8 cellular contexts compared by ENCODE assay signal in the genomic region with DNA sequence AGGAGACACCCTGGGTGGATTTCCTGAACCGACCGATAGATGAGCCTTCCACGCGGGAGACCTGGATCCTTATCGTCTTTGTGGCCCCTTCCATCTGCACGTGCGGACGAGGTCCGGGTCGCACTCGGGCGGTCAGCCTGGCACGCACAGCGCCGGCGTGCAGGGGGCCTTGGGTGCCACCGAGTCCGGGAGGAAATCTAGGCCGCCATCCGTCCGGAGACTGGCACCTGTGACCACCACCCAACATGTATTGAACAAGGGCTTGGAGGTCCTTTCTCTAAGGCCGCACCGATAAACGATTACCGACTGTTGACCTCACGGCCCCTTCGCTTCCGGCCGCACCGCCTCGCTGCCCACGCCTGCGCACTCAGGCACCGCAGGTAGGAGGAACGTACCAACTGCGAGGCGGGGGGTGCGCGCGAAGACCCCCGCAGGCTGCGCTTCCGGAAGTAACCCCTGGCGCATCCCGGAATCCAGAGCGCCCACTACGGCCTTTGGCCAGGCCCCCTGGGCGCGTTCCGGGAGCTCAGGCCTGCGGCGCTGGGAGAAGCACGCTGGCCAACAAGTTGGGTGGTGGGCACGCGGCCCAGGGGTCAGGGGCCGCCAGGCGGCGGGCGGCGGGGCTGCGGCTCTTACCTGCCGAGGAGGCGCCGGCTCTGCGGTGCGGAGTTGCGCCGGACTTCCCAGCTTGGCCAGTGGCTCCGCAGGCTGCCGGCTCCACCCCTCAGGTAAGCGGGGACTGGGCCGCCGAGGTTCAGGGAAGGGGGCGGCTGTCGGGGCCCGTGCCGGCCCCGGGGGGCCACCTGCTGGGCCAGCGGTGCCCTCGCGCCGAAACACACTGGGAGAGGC. TPM values are rescaled to one million over a fixed set of nuclear protein-coding genes. Genes with fewer than 3 reads are reported as not detected.
A peak's percentile ranks its signal among the peaks of the same experiment; 100 is the strongest.
DNase-seq lines count a peak whose midpoint lies in the region; ATAC-seq and TF ChIP-seq lines count a peak whose summit lies in the region.

ACTR3C (minus strand) TSS at position 713 of the 849 bp plus-strand sequence. CDS start 28,249 bp downstream, outside the sequence.
A gene with protein sequence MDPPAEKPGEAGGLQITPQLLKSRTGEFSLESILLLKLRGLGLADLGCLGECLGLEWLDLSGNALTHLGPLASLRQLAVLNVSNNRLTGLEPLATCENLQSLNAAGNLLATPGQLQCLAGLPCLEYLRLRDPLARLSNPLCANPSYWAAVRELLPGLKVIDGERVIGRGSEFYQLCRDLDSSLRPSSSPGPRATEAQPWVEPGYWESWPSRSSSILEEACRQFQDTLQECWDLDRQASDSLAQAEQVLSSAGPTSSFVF (plus strand): TSS at position 523 of the 849 bp plus-strand sequence. CDS start 13,507 bp downstream, outside the sequence.

- TF ChIP-seq POLR2A in suprapubic skin (IDR thresholded peaks at IDR 0.05): no peak

- ATAC-seq in GM19043 (IDR thresholded peaks at IDR 0.05; ENCODE audit: low read depth, unreplicated experiment) (peak; percentile 54), HG03354 (IDR thresholded peaks at IDR 0.05; ENCODE audit: poor library complexity, severe bottlenecking, unreplicated experiment) (peak; percentile 72)

- H3K27ac Mint-ChIP-seq in neural crest cell (ENCODE audit: unreplicated experiment): peak within 1 kb of the TSS; percentile 92

- no peaks in the 10 kb centered on the region for H3K27me3 ChIP-seq in A673 (replicated peaks; ENCODE audit: insufficient read depth, low read depth, low read length, poor library complexity)
- no peaks in the 10 kb centered on the region for H3K27me3 ChIP-seq in esophagus (ENCODE audit: control insufficient read depth in 1 of 2, insufficient read depth in 2 of 2, low read length in 2 of 2)
- H3K27me3 ChIP-seq in suprapubic skin: no peaks in the 10 kb centered on the region

- H3K27me3 Mint-ChIP-seq in neural crest cell (ENCODE audit: low read depth): no peaks in the 10 kb centered on the region

- DNase-seq in A673 (ENCODE audit: low spot score) (peak; percentile 73), NCI-H69 (lab: John Stamatoyannopoulos, UW) (peak; percentile 97), activated T-cell treated with anti-CD3 and anti-CD28 coated beads for 1 hour (ENCODE audit: low read depth) (peak; percentile 49), neural crest cell (ENCODE audit: low read depth, low spot score) (peak; percentile 53), suprapubic skin (ENCODE audit: low spot score in 2 of 2) (no peak)

- H3K4me3 Mint-ChIP-seq in neural crest cell: peak within 1 kb of the TSS; percentile 94

- CTCF ChIA-PET in A673 (lab: Charles Lee): no interaction called here

- no peaks in the 10 kb centered on the region for H3K9me3 Mint-ChIP-seq in neural crest cell

- H3K27ac ChIP-seq in A673 (ENCODE audit: low read depth, low read length, poor library complexity, severe bottlenecking) (peak within 1 kb of the TSS; percentile 91), esophagus (ENCODE audit: low read depth in 2 of 2, low read length in 1 of 2) (peak within 1 kb of the TSS; percentile 83 to 95), suprapubic skin (peak within 1 kb of the TSS; percentile 84)

- BruUV-seq in A673 (replicated peaks; lab: Mats Ljungman, UMichigan): TSS peak; percentile 78

- TF ChIP-seq CTCF in A673 (conservative IDR thresholded peaks at IDR 0.05; ENCODE audit: low read depth, low read length) (0 out of 2 replicates have a peak, but pooled peaks have one; percentile 8), neural crest cell (conservative IDR thresholded peaks at IDR 0.05) (peak; percentile 39), suprapubic skin (IDR thresholded peaks at IDR 0.05) (peak in 1 of 2 donors; percentile 13)

- H3K4me1 ChIP-seq in A673 (ENCODE audit: insufficient read depth, low read length, poor library complexity, severe bottlenecking) (peaks cover 14% of the 10 kb centered on the region), esophagus (ENCODE audit: control insufficient read depth in 2 of 2, insufficient read depth in 2 of 2, low read length in 1 of 2) (peaks cover 0 to 16% of the 10 kb centered on the region in 2 donors), suprapubic skin (peaks cover 33% of the 10 kb centered on the region)

- 4 to 6% methylated on average over 66 to 82 of the region's 82 CpGs for WGBS in esophagus, 2 donors
- WGBS in suprapubic skin: 29% methylated on average over 19 of the region's 82 CpGs

- POLR2A ChIA-PET in A673 (lab: Charles Lee; ENCODE audit: low non-redundant PET): no interaction called here

- peak within 1 kb of the TSS; percentile 87 for H3K4me3 ChIP-seq in A673 (ENCODE audit: low read depth, low read length, poor library complexity, severe bottlenecking)
- peak within 1 kb of the TSS; percentile 65 to 82 for H3K4me3 ChIP-seq in esophagus (ENCODE audit: low read depth in 1 of 2, low read length in 2 of 2)
- H3K4me3 ChIP-seq in suprapubic skin: peak within 1 kb of the TSS; percentile 74

- intact Hi-C loops in A673 (cut with micrococcal nuclease; ENCODE audit: unreplicated experiment): no loop called here

- H3K9me3 ChIP-seq in A673 (ENCODE audit: low read depth, low read length, poor library complexity, severe bottlenecking) (no peaks in the 10 kb centered on the region), esophagus (ENCODE audit: control insufficient read depth in 2 of 2, insufficient read depth in 1 of 2, low read depth in 1 of 2, low read length in 1 of 2) (no peaks in the 10 kb centered on the region), suprapubic skin (no peaks in the 10 kb centered on the region)

- H3K36me3 ChIP-seq in A673 (ENCODE audit: insufficient read depth, low read length, poor library complexity, severe bottlenecking) (peaks cover 22% of the 10 kb centered on the region), esophagus (ENCODE audit: control insufficient read depth in 2 of 2, insufficient read depth in 2 of 2, low read length in 1 of 2) (peaks cover 0 to 3% of the 10 kb centered on the region in 2 donors), suprapubic skin (no peaks in the 10 kb centered on the region)

- H3K36me3 Mint-ChIP-seq in neural crest cell (ENCODE audit: low read depth): peaks cover 5% of the 10 kb centered on the region

- TF ChIP-seq EP300 in suprapubic skin (IDR thresholded peaks at IDR 0.05): no peak

- H3K4me1 Mint-ChIP-seq in neural crest cell: peaks cover 28% of the 10 kb centered on the region

RNA-seq across cellular contexts. Expression of gene ACTR3C, which starts in this region (rescaled TPM):
- total RNA-seq in A673 (2021) (4.5 TPM in 2 replicates), neural crest cell (0.49 and 0.61 TPM in 2 replicates), suprapubic skin (10 to 100 TPM; 10.4 to 16.5 (median 13.1) TPM)
- 1 to 10 TPM; 8.0 to 8.5 TPM for polyA plus RNA-seq in esophagus

RNA-seq across cellular contexts. Expression of the second gene that starts in this region (rescaled TPM):
- total RNA-seq in A673 (2021) (48.1 and 48.5 TPM in 2 replicates), neural crest cell (23.2 and 26.3 TPM in 2 replicates), suprapubic skin (10 to 100 TPM in 3 of 4 donors, 1 to 10 TPM in 1; 7.9 to 29.0 (median 22.5) TPM)
- 1 to 10 TPM; 5.2 to 8.3 TPM for polyA plus RNA-seq in esophagus

Comparison
In these comparisons a context has a peak if more than half of its experiments do, and no peak if none do; other contexts are left out.
1. DNase-seq: peak in A673 (single experiment), NCI-H69 (single experiment), activated T-cell treated with anti-CD3 and anti-CD28 coated beads for 1 hour (single experiment) and neural crest cell (single experiment); none in suprapubic skin (0 of 2).
2. Peak in every context shown above with its lines, with median percentiles within 50 percentile points of each other: H3K27ac ChIP-seq and H3K4me3 ChIP-seq.